9 cellular contexts compared by ENCODE assay signal in the genomic region with DNA sequence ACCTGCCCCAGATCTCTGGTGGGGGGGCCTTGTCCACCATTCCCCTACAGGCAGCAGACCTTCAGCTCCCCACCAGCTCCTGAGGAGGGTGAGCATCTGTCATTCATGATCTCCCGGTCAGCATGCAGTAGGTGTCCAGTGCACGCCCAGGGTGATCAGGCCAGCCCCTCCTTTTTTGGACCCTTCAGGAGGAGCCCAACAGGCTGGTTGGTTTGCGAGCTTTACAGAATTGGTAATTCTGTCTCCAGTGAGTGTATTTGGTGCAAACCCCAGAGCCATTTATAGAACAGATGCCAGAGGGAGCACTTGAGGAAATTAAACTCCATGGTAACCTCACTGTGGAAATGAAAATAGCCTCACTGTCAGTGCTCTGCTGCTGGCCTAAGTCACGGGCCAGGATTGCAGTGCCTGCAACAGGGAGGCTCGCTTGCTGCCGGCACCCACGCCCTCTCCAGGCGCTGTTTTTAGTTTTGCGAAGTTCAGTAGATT. TPM values are rescaled to one million over a fixed set of nuclear protein-coding genes. Genes with fewer than 3 reads are reported as not detected.
DNase-seq lines count a peak whose midpoint lies in the region; ATAC-seq and TF ChIP-seq lines count a peak whose summit lies in the region.
"Had no signal": no experiment of that assay in that cellular context is flagged by ENCODE, and none has a peak within 500 bp of the region (broad histone marks: within the 10 kb centered on the region; RNA-seq: fewer than 3 reads in every experiment).

No MANE protein-coding gene starts in this region.

- H3K27ac Mint-ChIP-seq in natural killer cell (no peak overlapping the region), CD14-positive monocyte (no peak overlapping the region)
- H3K27ac Mint-ChIP-seq: stimulated activated naive CD8-positive, alpha-beta T cell treated with anti-CD3 and anti-CD28 coated beads, Interleukin-15, amount 100 ng/mL, for 72 hours had no signal

- TF ChIP-seq POLR2A in suprapubic skin (IDR thresholded peaks at IDR 0.05): no peak

- no peak overlapping the region for H3K4me3 ChIP-seq in suprapubic skin

- peak overlapping the region; percentile 48 for H3K27ac ChIP-seq in suprapubic skin

- TF ChIP-seq CTCF in suprapubic skin (IDR thresholded peaks at IDR 0.05): no peak
- no peak for TF ChIP-seq CTCF in natural killer cell (IDR thresholded peaks at IDR 0.05)
- TF ChIP-seq CTCF in CD14-positive monocyte (IDR thresholded peaks at IDR 0.05): no peak

- H3K4me1 Mint-ChIP-seq in natural killer cell (peaks cover 7 to 28% of the 10 kb centered on the region in 2 donors), CD14-positive monocyte (no peaks in the 10 kb centered on the region)

- no peak overlapping the region for H3K4me3 Mint-ChIP-seq in natural killer cell
- H3K4me3 Mint-ChIP-seq in CD14-positive monocyte: no peak overlapping the region
- H3K4me3 Mint-ChIP-seq: stimulated activated naive CD8-positive, alpha-beta T cell treated with anti-CD3 and anti-CD28 coated beads, Interleukin-15, amount 100 ng/mL, for 72 hours had no signal

- WGBS in suprapubic skin: 51% methylated on average over 9 of the region's 9 CpGs

- H3K36me3 ChIP-seq in suprapubic skin: no peaks in the 10 kb centered on the region

- no peak for TF ChIP-seq EP300 in suprapubic skin (IDR thresholded peaks at IDR 0.05)

- ATAC-seq in natural killer cell: no peak
- ATAC-seq: stimulated activated naive CD8-positive, alpha-beta T cell treated with anti-CD3 and anti-CD28 coated beads, Interleukin-15, amount 100 ng/mL, for 72 hours had no signal

- intact Hi-C loops in natural killer cell (cut with micrococcal nuclease) (no loop called here), CD14-positive monocyte (cut with micrococcal nuclease) (no loop called here)

- DNase-seq in NCI-H1105 treated with DMSO at 0.1 percent for 48 hours (lab: John Stamatoyannopoulos, UW) (peak; percentile 80), amniotic epithelial cell (ENCODE audit: low read depth) (peak; percentile 9), inferior parietal cortex (ENCODE audit: extremely low spot score) (peak; percentile 61), suprapubic skin (ENCODE audit: low spot score in 2 of 2) (no peak), natural killer cell (no peak), CD14-positive monocyte (ENCODE audit: low spot score) (no peak), HK-2 (ENCODE audit: unreplicated experiment) (no peak)
- no peak for DNase-seq in stimulated activated naive CD4-positive, alpha-beta T cell (lab: John Stamatoyannopoulos, UW)
- DNase-seq: stimulated activated naive CD8-positive, alpha-beta T cell treated with anti-CD3 and anti-CD28 coated beads, Interleukin-15, amount 100 ng/mL, for 72 hours had no signal

- H3K27me3 ChIP-seq in suprapubic skin: no peaks in the 10 kb centered on the region

- H3K9me3 Mint-ChIP-seq in natural killer cell (peaks cover 0 to 4% of the 10 kb centered on the region in 2 donors), CD14-positive monocyte (peaks cover 0 to 5% (median 3%) of the 10 kb centered on the region in 7 donors)

- H3K27me3 Mint-ChIP-seq in natural killer cell (ENCODE audit: low read depth in 2 of 2) (peaks cover 0 to 6% of the 10 kb centered on the region in 2 donors), CD14-positive monocyte (ENCODE audit: low read depth in 3 of 3) (peaks cover 10 to 14% (median 12%) of the 10 kb centered on the region in 3 donors)
- H3K27me3 Mint-ChIP-seq: stimulated activated naive CD8-positive, alpha-beta T cell treated with anti-CD3 and anti-CD28 coated beads, Interleukin-15, amount 100 ng/mL, for 72 hours had no signal

- H3K9me3 ChIP-seq in suprapubic skin: no peaks in the 10 kb centered on the region

- peaks cover 28% of the 10 kb centered on the region for H3K4me1 ChIP-seq in suprapubic skin

- H3K36me3 Mint-ChIP-seq in natural killer cell (no peaks in the 10 kb centered on the region), CD14-positive monocyte (no peaks in the 10 kb centered on the region)

RNA-seq across cellular contexts. Expression of gene WNK2, which starts 23.4 kb away (rescaled TPM):
- total RNA-seq in suprapubic skin (10 to 100 TPM; 39.5 to 93.7 (median 45.3) TPM), natural killer cell (under 1 TPM in 1 of 3 donors, not detected in 2; 0.25 TPM)
- polyA plus RNA-seq in CD14-positive monocyte: not detected

Comparison
In these comparisons a context has a peak if more than half of its experiments do, and no peak if none do; other contexts are left out.
1. DNase-seq: peak in NCI-H1105 treated with DMSO at 0.1 percent for 48 hours (single experiment), amniotic epithelial cell (single experiment) and inferior parietal cortex (single experiment); none in suprapubic skin (0 of 2), natural killer cell (single experiment), CD14-positive monocyte (single experiment), HK-2 (single experiment) and stimulated activated naive CD4-positive, alpha-beta T cell (0 of 6).
2. RNA of gene WNK2, which starts 23.4 kb away (total RNA-seq): 39.5 to 93.7 TPM in suprapubic skin; 0.25 TPM in natural killer cell; every median in the first group is over 10 times any median in the second.